In the genomic region with DNA sequence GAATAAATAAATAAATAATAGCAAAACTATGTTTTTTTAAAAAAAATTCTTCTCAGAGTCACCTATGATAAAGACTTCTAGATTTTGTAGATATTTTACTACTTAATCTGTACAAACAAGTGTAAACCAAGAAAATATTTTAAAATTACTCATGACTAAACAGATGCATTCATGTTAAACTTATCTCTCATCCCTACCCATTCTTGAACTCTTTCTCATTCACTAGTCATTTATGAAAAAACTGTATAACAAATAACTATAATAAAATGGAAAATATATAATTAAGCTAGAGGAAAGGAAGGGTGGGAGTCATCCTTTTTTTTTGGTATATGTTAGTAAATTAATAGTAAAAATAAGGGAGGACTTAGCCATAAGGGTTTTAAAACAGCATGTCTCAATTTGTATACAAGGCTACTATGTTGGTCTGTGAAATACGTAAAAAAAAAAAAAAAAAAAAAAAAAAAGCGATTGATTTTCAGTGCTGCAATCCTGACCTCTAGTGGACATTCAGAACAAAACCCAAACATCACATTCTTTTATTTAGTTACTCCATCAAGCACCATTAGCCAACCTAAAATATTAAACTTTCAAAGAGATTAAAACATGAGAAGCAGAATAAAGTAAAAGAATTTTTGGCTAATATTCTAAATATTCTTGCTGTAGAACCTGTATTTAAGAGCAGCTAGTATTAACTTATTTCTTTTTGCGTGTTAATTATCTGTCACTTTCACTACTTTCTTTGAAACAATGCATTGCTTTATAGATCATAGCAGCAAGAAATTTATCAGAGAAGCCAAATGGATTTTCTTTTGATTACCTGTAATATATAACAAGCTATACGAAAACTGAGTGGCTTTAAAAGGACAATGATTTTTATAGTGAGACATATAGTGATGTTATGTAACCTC, we compare ENCODE assay signal across 8 cellular contexts.
DNase-seq lines count a peak whose midpoint lies in the region; ATAC-seq and TF ChIP-seq lines count a peak whose summit lies in the region.

No MANE protein-coding gene starts in this region.

- ATAC-seq in GM18511 (IDR thresholded peaks at IDR 0.05; ENCODE audit: unreplicated experiment) (no peak), GM21786 (IDR thresholded peaks at IDR 0.05; ENCODE audit: unreplicated experiment) (no peak)

- no peak overlapping the region for H3K27ac Mint-ChIP-seq in progenitor cell of endocrine pancreas

- TF ChIP-seq CTCF in LNCAP (IDR thresholded peaks at IDR 0.05) (peak; percentile 69), progenitor cell of endocrine pancreas (IDR thresholded peaks at IDR 0.05; ENCODE audit: unreplicated experiment) (peak; percentile 75)

- H3K4me3 Mint-ChIP-seq in progenitor cell of endocrine pancreas (ENCODE audit: low read depth) = no peak overlapping the region

- peaks cover 6% of the 10 kb centered on the region for H3K4me1 Mint-ChIP-seq in progenitor cell of endocrine pancreas (ENCODE audit: low read depth)

- no peaks in the 10 kb centered on the region for H3K27me3 Mint-ChIP-seq in progenitor cell of endocrine pancreas

- no peaks in the 10 kb centered on the region for H3K36me3 Mint-ChIP-seq in progenitor cell of endocrine pancreas (ENCODE audit: insufficient read depth)

- H3K9me3 Mint-ChIP-seq in progenitor cell of endocrine pancreas (ENCODE audit: low read depth) = no peaks in the 10 kb centered on the region

- intact Hi-C loops in posterior vena cava (cut with DNase I) = loop anchor here (5.0 to 10.0 kb wide), 2 partner anchors 482 to 489 kb away; no protein-coding TSS in a partner anchor

- peak; percentile 72 for DNase-seq in DMS53 (lab: John Stamatoyannopoulos, UW)
- peak; percentile 59 for DNase-seq in SK-N-DZ (ENCODE audit: low spot score)
- peak; percentile 75 for DNase-seq in fibroblast of peridontal ligament (ENCODE audit: extremely low read depth)
- DNase-seq in progenitor cell of endocrine pancreas (ENCODE audit: low spot score, unreplicated experiment) = no peak
- no peak for DNase-seq in posterior vena cava (ENCODE audit: low spot score)

Comparison
In these comparisons a context has a peak if more than half of its experiments do, and no peak if none do; other contexts are left out.
1. DNase-seq: peak in DMS53 (single experiment), SK-N-DZ (single experiment) and fibroblast of peridontal ligament (single experiment); none in progenitor cell of endocrine pancreas (single experiment) and posterior vena cava (single experiment).